In the genomic region with DNA sequence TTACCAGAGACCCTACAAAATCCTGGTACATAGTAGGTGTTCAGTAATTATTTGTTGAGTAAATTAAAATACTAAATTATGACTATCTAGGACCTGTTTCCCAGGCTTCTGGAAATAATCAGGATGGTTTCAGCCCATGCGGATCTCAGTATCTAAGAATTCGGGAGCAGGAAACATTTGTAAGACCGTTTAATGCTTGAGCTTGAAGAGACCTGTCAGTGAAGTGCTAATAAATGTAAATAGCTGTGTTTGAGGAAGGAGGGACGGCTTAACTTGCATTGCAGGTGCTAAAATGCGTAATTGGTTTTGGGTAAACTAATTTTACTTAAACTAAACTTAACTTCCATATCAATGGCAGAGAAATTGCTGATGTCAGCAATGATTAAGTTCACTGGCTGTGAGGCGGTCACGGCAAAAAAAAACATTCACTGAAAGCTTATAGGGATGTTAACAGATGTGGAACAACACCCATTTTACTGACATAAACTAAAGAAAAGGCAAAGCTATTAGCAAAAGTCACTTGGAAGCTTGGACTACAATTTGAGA, we compare ENCODE assay signal across 1 cellular context.
A peak's percentile ranks its signal among the peaks of the same experiment; 100 is the strongest.
TF ChIP-seq lines count a peak whose summit lies in the region.

No MANE protein-coding gene starts in this region.

TF ChIP-seq in K562, 482 proteins besides CTCF, POLR2A, EP300 and RAD21:
- TF ChIP-seq MAFK (IDR thresholded peaks at IDR 0.05; ENCODE audit: low read length) (peak; percentile 96), RBM39 (optimal IDR thresholded peaks at IDR 0.05; ENCODE audit: low read depth, low read length) (no peak), SIN3B (IDR thresholded peaks at IDR 0.05; ENCODE audit: low read depth) (no peak), NCOA6 (IDR thresholded peaks at IDR 0.05) (no peak), IRF2 (CRISPR knock-in tag; IDR thresholded peaks at IDR 0.05) (no peak), MAFG (tag; conservative IDR thresholded peaks at IDR 0.05) (peak; percentile 80), ZKSCAN3 (CRISPR knock-in tag; IDR thresholded peaks at IDR 0.05) (no peak), HNRNPL (IDR thresholded peaks at IDR 0.05; ENCODE audit: low read depth, low read length) (no peak), ZNF316 (IDR thresholded peaks at IDR 0.05) (peak; percentile 90), ADNP (tag; IDR thresholded peaks at IDR 0.05) (no peak), FOXJ3 (CRISPR knock-in tag; IDR thresholded peaks at IDR 0.05) (no peak), EGR1 (conservative IDR thresholded peaks at IDR 0.05) (no peak), KLF16 (IDR thresholded peaks at IDR 0.05) (no peak), NONO (IDR thresholded peaks at IDR 0.05; ENCODE audit: low read depth in 2 of 2, low read length in 1 of 2) (no peak), POLR3G (IDR thresholded peaks at IDR 0.05; ENCODE audit: extremely low read depth, insufficient read length, insufficient replicate concordance) (no peak), MCM2 (IDR thresholded peaks at IDR 0.05; ENCODE audit: low read depth) (no peak), BHLHE40 (IDR thresholded peaks at IDR 0.05; ENCODE audit: low read length) (no peak), ZNF77 (CRISPR knock-in tag; IDR thresholded peaks at IDR 0.05) (no peak), HDAC1 (IDR thresholded peaks at IDR 0.05) (no peak), MAFF (IDR thresholded peaks at IDR 0.05; ENCODE audit: low read length) (peak; percentile 93), C11orf30 (IDR thresholded peaks at IDR 0.05; ENCODE audit: low read depth) (peak; percentile 76)
- TF ChIP-seq, protein P1, sequence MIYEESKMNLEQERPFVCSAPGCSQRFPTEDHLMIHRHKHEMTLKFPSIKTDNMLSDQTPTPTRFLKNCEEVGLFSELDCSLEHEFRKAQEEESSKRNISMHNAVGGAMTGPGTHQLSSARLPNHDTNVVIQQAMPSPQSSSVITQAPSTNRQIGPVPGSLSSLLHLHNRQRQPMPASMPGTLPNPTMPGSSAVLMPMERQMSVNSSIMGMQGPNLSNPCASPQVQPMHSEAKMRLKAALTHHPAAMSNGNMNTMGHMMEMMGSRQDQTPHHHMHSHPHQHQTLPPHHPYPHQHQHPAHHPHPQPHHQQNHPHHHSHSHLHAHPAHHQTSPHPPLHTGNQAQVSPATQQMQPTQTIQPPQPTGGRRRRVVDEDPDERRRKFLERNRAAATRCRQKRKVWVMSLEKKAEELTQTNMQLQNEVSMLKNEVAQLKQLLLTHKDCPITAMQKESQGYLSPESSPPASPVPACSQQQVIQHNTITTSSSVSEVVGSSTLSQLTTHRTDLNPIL (CRISPR knock-in tag; IDR thresholded peaks at IDR 0.05): no peak
